In genomic region chr16:1677339-1677738, GRCh38 we compare ENCODE assay signal across 1 cellular context.
TF ChIP-seq lines count a peak whose summit lies in the region.

No MANE protein-coding gene starts in this region.

TF ChIP-seq in GM12878, 131 proteins besides CTCF, POLR2A, EP300 and RAD21 (continued from another document):
- no peak for TF ChIP-seq ATF7 (IDR thresholded peaks at IDR 0.05; ENCODE audit: low read depth)
- no peak for TF ChIP-seq ZNF274 (IDR thresholded peaks at IDR 0.05; ENCODE audit: insufficient read depth, insufficient read length)
- TF ChIP-seq CREB1 (IDR thresholded peaks at IDR 0.05; ENCODE audit: low read depth), result no peak
- TF ChIP-seq SREBF1 (IDR thresholded peaks at IDR 0.05; ENCODE audit: low read length), result no peak
- no peak for TF ChIP-seq ZBED1 (IDR thresholded peaks at IDR 0.05; ENCODE audit: borderline replicate concordance)
- TF ChIP-seq, protein P1, sequence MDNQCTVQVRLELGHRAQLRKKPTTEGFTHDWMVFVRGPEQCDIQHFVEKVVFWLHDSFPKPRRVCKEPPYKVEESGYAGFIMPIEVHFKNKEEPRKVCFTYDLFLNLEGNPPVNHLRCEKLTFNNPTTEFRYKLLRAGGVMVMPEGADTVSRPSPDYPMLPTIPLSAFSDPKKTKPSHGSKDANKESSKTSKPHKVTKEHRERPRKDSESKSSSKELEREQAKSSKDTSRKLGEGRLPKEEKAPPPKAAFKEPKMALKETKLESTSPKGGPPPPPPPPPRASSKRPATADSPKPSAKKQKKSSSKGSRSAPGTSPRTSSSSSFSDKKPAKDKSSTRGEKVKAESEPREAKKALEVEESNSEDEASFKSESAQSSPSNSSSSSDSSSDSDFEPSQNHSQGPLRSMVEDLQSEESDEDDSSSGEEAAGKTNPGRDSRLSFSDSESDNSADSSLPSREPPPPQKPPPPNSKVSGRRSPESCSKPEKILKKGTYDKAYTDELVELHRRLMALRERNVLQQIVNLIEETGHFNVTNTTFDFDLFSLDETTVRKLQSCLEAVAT (IDR thresholded peaks at IDR 0.05), result no peak; the same call in 1 of the 2 replicates
- no peak for TF ChIP-seq KDM1A (IDR thresholded peaks at IDR 0.05; ENCODE audit: borderline replicate concordance)
- TF ChIP-seq E4F1 (IDR thresholded peaks at IDR 0.05; ENCODE audit: borderline replicate concordance, partially characterized antibody), result no peak
- TF ChIP-seq CHD1 (IDR thresholded peaks at IDR 0.05; ENCODE audit: low read depth, low read length), result no peak
- no peak for TF ChIP-seq PML (IDR thresholded peaks at IDR 0.05; ENCODE audit: low read length)
- no peak for TF ChIP-seq RCOR1 (conservative IDR thresholded peaks at IDR 0.05; ENCODE audit: low read depth, low read length)
- no peak for TF ChIP-seq HDAC2 (IDR thresholded peaks at IDR 0.05)
TF ChIP-seq in GM12878: peak in this region for 0.
